8 cellular contexts compared by ENCODE assay signal in the genomic region with DNA sequence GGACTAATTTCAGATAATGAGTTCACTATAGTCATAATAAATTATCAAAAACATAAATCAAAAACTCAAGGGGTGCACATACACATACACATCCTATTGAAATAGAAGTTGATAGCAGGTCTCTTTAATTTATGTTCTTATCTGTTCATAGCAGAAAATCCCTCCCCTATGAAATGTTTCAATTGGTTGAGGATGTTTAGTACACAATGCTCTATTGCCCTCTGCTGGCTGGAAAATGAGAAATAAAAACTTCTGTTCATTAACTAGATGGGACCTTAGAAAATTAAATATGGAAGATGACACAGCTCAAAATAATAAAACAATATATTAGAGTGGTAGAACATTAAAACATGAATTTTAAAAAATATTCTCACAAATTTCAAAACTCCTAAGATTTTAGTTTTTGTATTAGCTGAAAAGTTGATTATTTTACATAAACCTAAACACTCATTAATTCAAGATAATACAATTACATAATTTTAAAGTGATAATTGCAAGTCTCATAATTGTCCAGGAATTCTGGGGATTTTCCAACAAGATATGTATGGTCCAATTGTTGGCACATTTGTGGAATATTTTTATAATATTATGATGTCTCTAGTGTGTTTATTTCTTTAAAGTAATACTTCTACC.
DNase-seq lines count a peak whose midpoint lies in the region; ATAC-seq, FAIRE-seq and TF ChIP-seq lines count a peak whose summit lies in the region.

No MANE protein-coding gene starts in this region.

- peaks cover 2% of the 10 kb centered on the region; the same call in 1 of the 2 replicates for H3F3A ChIP-seq in GM23248 (ENCODE audit: insufficient read depth)

- no peaks in the 10 kb centered on the region for H3K9me2 ChIP-seq in GM23248 (ENCODE audit: insufficient read depth)

- no peak overlapping the region for H3K27ac Mint-ChIP-seq in WTC11

- no peak overlapping the region; the same call in 1 of the 2 replicates for H3K4me3 ChIP-seq in GM23248
- no peak overlapping the region for H3K4me3 ChIP-seq in kidney (ENCODE audit: low read length in 2 of 2)

- H3K27me3 Mint-ChIP-seq in WTC11 (ENCODE audit: low read depth): no peaks in the 10 kb centered on the region

- H3K4me1 Mint-ChIP-seq in WTC11: no peaks in the 10 kb centered on the region

- DNase-seq in D721Med (ENCODE audit: insufficient read length, low spot score) (no peak), GM23248 (peak; percentile 66), NCI-H1694 treated with DMSO at 0.1 percent for 48 hours (lab: John Stamatoyannopoulos, UW) (peak; percentile 13), WTC11 (ENCODE audit: low spot score) (no peak), kidney (no peak), NCI-H187 treated with DMSO at 0.1 percent for 48 hours (lab: John Stamatoyannopoulos, UW) (no peak), HuH-7 (ENCODE audit: low spot score) (no peak)

- CTCF ChIA-PET in WTC11 (lab: Charles Lee): interaction anchor here (0.8 to 2.1 kb wide), 3 partner anchors 11 to 371 kb away, joined by 3 to 6 read pairs (median 4); no protein-coding TSS in a partner anchor

- H3K27me3 ChIP-seq in GM23248 (replicated peaks; ENCODE audit: insufficient read depth): no peaks in the 10 kb centered on the region

- POLR2A ChIA-PET in WTC11 (lab: Charles Lee): no interaction called here

- no peaks in the 10 kb centered on the region for H3K79me2 ChIP-seq in GM23248 (ENCODE audit: insufficient read depth)

- TF ChIP-seq CTCF in D721Med (IDR thresholded peaks at IDR 0.05; ENCODE audit: insufficient read depth, missing control alignments): peak; percentile 79
- peak; percentile 59 for TF ChIP-seq CTCF in WTC11 (IDR thresholded peaks at IDR 0.05)
- peak; percentile 49 for TF ChIP-seq CTCF in kidney (IDR thresholded peaks at IDR 0.05; ENCODE audit: borderline replicate concordance, extremely low read depth, insufficient read depth)

- ATAC-seq in WTC11 (peak; percentile 39; the same call in 1 of the 2 replicates), HG03108 (IDR thresholded peaks at IDR 0.05; ENCODE audit: unreplicated experiment) (no peak)

- H3K4me1 ChIP-seq in GM23248 (ENCODE audit: insufficient read depth): peaks cover 13% of the 10 kb centered on the region
- no peaks in the 10 kb centered on the region for H3K4me1 ChIP-seq in kidney (ENCODE audit: control insufficient read depth in 1 of 2, insufficient read depth in 1 of 2, low read depth in 1 of 2, low read length in 2 of 2)

- peak overlapping the region; percentile 49 for H3K4me2 ChIP-seq in GM23248 (ENCODE audit: unreplicated experiment)

- intact Hi-C loops in kidney (cut with DNase I): loop anchor here (5.0 kb wide), 1 partner anchor 371 kb away; no protein-coding TSS in a partner anchor

- no peak overlapping the region for H3K4me3 Mint-ChIP-seq in WTC11

- H3K9me3 Mint-ChIP-seq in WTC11: no peaks in the 10 kb centered on the region

- H3K9me3 ChIP-seq in GM23248 (ENCODE audit: low read depth) (no peaks in the 10 kb centered on the region), kidney (ENCODE audit: control insufficient read depth in 1 of 2, low read length in 2 of 2) (no peaks in the 10 kb centered on the region)

- FAIRE-seq in D721Med (lab: Jason Lieb, UNC): peak; percentile 56
- peak; percentile 94 for FAIRE-seq in kidney (lab: Jason Lieb, UNC)

- peak overlapping the region; percentile 9; the same call in 1 of the 2 replicates for H3K9ac ChIP-seq in GM23248
- no peak overlapping the region for H3K9ac ChIP-seq in kidney (ENCODE audit: low read length in 2 of 2)

- in situ Hi-C loops in GM23248 (cut with MboI): no loop called here

- no peak overlapping the region for H3K27ac ChIP-seq in GM23248
- no peak overlapping the region for H3K27ac ChIP-seq in kidney (ENCODE audit: low read depth in 2 of 2, low read length in 2 of 2)

- H4K20me1 ChIP-seq in GM23248 (ENCODE audit: insufficient read depth): no peaks in the 10 kb centered on the region

- peak overlapping the region; percentile 21; the same call in 1 of the 2 replicates for H2AFZ ChIP-seq in GM23248

- H3K36me3 Mint-ChIP-seq in WTC11: no peaks in the 10 kb centered on the region

- H3K36me3 ChIP-seq in GM23248 (ENCODE audit: low read depth): no peaks in the 10 kb centered on the region
- H3K36me3 ChIP-seq in kidney (ENCODE audit: control insufficient read depth in 1 of 2, insufficient read depth in 2 of 2, low read length in 2 of 2): no peaks in the 10 kb centered on the region

TF ChIP-seq in WTC11, 78 proteins besides CTCF, POLR2A, EP300 and RAD21 (continues in another document):
- TF ChIP-seq GTF2I (CRISPR knock-in tag; conservative IDR thresholded peaks at IDR 0.05) (no peak), ESRRA (CRISPR knock-in tag; IDR thresholded peaks at IDR 0.05; ENCODE audit: borderline replicate concordance) (no peak), FOXK1 (CRISPR knock-in tag; IDR thresholded peaks at IDR 0.05) (no peak), ETV6 (CRISPR knock-in tag; IDR thresholded peaks at IDR 0.05) (no peak), PRRX2 (CRISPR knock-in tag; IDR thresholded peaks at IDR 0.05) (no peak), MYBL2 (CRISPR knock-in tag; IDR thresholded peaks at IDR 0.05) (no peak), TEAD1 (CRISPR knock-in tag; IDR thresholded peaks at IDR 0.05) (no peak), FOXJ3 (CRISPR knock-in tag; IDR thresholded peaks at IDR 0.05; ENCODE audit: borderline replicate concordance) (no peak)
- TF ChIP-seq, protein P1, sequence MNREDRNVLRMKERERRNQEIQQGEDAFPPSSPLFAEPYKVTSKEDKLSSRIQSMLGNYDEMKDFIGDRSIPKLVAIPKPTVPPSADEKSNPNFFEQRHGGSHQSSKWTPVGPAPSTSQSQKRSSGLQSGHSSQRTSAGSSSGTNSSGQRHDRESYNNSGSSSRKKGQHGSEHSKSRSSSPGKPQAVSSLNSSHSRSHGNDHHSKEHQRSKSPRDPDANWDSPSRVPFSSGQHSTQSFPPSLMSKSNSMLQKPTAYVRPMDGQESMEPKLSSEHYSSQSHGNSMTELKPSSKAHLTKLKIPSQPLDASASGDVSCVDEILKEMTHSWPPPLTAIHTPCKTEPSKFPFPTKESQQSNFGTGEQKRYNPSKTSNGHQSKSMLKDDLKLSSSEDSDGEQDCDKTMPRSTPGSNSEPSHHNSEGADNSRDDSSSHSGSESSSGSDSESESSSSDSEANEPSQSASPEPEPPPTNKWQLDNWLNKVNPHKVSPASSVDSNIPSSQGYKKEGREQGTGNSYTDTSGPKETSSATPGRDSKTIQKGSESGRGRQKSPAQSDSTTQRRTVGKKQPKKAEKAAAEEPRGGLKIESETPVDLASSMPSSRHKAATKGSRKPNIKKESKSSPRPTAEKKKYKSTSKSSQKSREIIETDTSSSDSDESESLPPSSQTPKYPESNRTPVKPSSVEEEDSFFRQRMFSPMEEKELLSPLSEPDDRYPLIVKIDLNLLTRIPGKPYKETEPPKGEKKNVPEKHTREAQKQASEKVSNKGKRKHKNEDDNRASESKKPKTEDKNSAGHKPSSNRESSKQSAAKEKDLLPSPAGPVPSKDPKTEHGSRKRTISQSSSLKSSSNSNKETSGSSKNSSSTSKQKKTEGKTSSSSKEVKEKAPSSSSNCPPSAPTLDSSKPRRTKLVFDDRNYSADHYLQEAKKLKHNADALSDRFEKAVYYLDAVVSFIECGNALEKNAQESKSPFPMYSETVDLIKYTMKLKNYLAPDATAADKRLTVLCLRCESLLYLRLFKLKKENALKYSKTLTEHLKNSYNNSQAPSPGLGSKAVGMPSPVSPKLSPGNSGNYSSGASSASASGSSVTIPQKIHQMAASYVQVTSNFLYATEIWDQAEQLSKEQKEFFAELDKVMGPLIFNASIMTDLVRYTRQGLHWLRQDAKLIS (CRISPR knock-in tag; IDR thresholded peaks at IDR 0.05; ENCODE audit: borderline replicate concordance): no peak
- TF ChIP-seq, protein P2, sequence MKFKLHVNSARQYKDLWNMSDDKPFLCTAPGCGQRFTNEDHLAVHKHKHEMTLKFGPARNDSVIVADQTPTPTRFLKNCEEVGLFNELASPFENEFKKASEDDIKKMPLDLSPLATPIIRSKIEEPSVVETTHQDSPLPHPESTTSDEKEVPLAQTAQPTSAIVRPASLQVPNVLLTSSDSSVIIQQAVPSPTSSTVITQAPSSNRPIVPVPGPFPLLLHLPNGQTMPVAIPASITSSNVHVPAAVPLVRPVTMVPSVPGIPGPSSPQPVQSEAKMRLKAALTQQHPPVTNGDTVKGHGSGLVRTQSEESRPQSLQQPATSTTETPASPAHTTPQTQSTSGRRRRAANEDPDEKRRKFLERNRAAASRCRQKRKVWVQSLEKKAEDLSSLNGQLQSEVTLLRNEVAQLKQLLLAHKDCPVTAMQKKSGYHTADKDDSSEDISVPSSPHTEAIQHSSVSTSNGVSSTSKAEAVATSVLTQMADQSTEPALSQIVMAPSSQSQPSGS (CRISPR knock-in tag; IDR thresholded peaks at IDR 0.05; ENCODE audit: borderline replicate concordance, low read depth): no peak
- TF ChIP-seq, protein P3, sequence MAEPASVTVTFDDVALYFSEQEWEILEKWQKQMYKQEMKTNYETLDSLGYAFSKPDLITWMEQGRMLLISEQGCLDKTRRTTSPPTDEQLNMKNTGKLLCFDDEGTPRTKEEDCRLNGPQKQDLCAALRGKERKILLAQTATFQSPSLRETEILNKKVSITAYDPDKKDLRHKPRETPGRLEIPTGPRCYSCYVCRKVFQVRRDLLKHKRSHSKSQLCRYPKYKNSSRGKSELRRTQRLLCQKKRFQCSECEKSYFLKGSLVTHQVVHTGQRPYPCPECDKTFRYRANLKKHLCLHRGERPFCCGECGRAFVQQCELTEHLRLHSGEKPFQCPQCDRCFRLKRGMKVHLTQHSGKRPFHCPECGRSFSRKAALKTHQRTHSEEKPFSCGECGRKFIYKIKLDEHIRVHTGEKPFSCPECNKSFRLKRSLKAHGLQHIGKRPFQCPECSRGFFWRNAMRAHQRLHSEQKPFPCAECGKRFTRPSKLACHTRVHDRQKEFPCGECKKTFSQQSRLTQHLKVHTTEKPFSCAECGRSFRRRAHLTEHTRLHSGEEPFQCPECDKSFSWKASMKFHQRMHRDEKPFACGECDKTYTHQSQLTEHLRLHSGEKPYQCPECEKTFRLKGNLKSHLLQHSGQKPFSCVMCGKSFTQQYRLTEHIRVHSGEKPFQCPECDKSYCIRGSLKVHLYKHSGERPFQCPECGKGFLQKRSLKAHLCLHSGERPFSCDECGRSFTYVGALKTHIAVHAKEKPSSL (CRISPR knock-in tag; conservative IDR thresholded peaks at IDR 0.05): no peak
- TF ChIP-seq, protein P4, sequence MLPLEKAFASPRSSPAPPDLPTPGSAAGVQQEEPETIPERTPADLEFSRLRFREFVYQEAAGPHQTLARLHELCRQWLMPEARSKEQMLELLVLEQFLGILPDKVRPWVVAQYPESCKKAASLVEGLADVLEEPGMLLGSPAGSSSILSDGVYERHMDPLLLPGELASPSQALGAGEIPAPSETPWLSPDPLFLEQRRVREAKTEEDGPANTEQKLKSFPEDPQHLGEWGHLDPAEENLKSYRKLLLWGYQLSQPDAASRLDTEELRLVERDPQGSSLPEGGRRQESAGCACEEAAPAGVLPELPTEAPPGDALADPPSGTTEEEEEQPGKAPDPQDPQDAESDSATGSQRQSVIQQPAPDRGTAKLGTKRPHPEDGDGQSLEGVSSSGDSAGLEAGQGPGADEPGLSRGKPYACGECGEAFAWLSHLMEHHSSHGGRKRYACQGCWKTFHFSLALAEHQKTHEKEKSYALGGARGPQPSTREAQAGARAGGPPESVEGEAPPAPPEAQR (CRISPR knock-in tag; IDR thresholded peaks at IDR 0.05): no peak

Comparison
In these comparisons a context has a peak if more than half of its experiments do, and no peak if none do; other contexts are left out.
1. DNase-seq: peak in GM23248 (single experiment) and NCI-H1694 treated with DMSO at 0.1 percent for 48 hours (single experiment); none in D721Med (single experiment), WTC11 (single experiment), kidney (single experiment), NCI-H187 treated with DMSO at 0.1 percent for 48 hours (single experiment) and HuH-7 (single experiment).
2. Peak in every context shown above with its lines, with median percentiles within 50 percentile points of each other: CTCF ChIP-seq.